ENCODE assay signal across 9 cellular contexts in the genomic region with DNA sequence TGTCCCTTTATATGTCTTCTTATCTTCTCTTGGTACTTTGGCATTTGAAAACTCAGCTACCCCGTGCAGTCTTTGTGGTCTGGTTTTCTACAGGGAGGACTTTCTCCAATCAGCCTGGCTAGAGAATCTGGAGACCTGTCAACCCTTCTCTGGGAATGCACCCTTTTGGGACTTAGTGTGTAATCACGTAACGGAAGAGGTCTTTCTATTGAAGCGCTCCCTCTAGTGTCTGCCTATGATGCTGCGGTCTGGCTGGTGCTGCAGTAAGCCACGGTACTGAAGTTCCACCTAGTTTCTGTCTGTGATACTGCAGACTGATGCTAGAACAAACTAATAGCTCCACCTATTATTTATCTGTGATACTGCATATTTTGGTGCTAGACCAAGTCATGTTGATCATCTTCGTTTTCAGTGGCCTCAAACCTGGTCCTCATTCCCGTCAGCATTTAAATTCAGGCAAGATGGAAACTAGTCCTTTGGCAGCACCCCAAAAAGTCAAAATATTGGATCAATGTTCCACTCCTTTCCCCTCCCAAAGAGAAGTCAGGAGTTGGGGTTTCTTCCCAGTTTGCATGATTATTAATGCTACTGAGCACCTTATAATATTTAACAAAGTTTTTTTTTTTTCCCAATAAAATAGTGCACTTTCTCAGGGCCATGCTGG. TPM values are rescaled to one million over a fixed set of nuclear protein-coding genes. Genes with fewer than 3 reads are reported as not detected.
DNase-seq lines count a peak whose midpoint lies in the region; ATAC-seq and TF ChIP-seq lines count a peak whose summit lies in the region.
"Had no signal": no experiment of that assay in that cellular context is flagged by ENCODE, and none has a peak within 500 bp of the region (broad histone marks: within the 10 kb centered on the region; RNA-seq: fewer than 3 reads in every experiment).

No MANE protein-coding gene starts in this region.

- H3K27ac ChIP-seq in CD4-positive, CD25-positive, alpha-beta regulatory T cell (ENCODE audit: insufficient read depth, low read length, poor library complexity, severe bottlenecking), result no peak overlapping the region

- H3K36me3 ChIP-seq in CD4-positive, CD25-positive, alpha-beta regulatory T cell (ENCODE audit: control insufficient read depth, insufficient read depth, low read length), result no peaks in the 10 kb centered on the region

- H3K27me3 Mint-ChIP-seq in CD4-positive, CD25-positive, alpha-beta regulatory T cell, result peaks cover 58% of the 10 kb centered on the region
- H3K27me3 Mint-ChIP-seq in chondrocyte (ENCODE audit: low read depth), result peaks cover 53% of the 10 kb centered on the region

- peaks cover 3 to 6% of the 10 kb centered on the region in 2 experiments for H3K9me3 ChIP-seq in CD4-positive, CD25-positive, alpha-beta regulatory T cell (ENCODE audit: control insufficient read depth in 2 of 2, low read length in 2 of 2)

- H3K4me1 ChIP-seq in CD4-positive, CD25-positive, alpha-beta regulatory T cell (ENCODE audit: control insufficient read depth, insufficient read depth, low read length, poor library complexity, severe bottlenecking), result no peaks in the 10 kb centered on the region

- peak overlapping the region in 1 of 3 donors; percentile 18 for H3K27ac Mint-ChIP-seq in CD4-positive, CD25-positive, alpha-beta regulatory T cell
- H3K27ac Mint-ChIP-seq in chondrocyte (ENCODE audit: unreplicated experiment), result no peak overlapping the region
- H3K27ac Mint-ChIP-seq: T-helper 1 cell treated with Interleukin-12 subunit alpha and Interleukin-12 subunit beta and Interleukin-4 antibody, amounts not matched to agents 30 μg/mL and 1 μg/mL, for 36 hours had no signal

- no peak overlapping the region for H3K4me3 Mint-ChIP-seq in CD4-positive, CD25-positive, alpha-beta regulatory T cell
- H3K4me3 Mint-ChIP-seq in chondrocyte (ENCODE audit: unreplicated experiment), result no peak overlapping the region
- H3K4me3 Mint-ChIP-seq: T-helper 1 cell treated with Interleukin-12 subunit alpha and Interleukin-12 subunit beta and Interleukin-4 antibody, amounts not matched to agents 30 μg/mL and 1 μg/mL, for 36 hours had no signal

- peaks cover 0 to 4% (median 0%) of the 10 kb centered on the region in 7 donors for H3K9me3 Mint-ChIP-seq in CD4-positive, CD25-positive, alpha-beta regulatory T cell
- H3K9me3 Mint-ChIP-seq in chondrocyte (ENCODE audit: low read depth), result peaks cover 10% of the 10 kb centered on the region

- peak; percentile 95 for TF ChIP-seq CTCF in chondrocyte (IDR thresholded peaks at IDR 0.05)

- DNase-seq in CD4-positive, CD25-positive, alpha-beta regulatory T cell, result peak; percentile 63 to 88 (median 78)
- DNase-seq in NCI-H510A (lab: John Stamatoyannopoulos, UW) (peak; percentile 44), chondrocyte (ENCODE audit: low spot score) (no peak), left lobe of liver (ENCODE audit: low spot score) (peak; percentile 79)
- DNase-seq in activated CD4-positive, alpha-beta T cell treated with anti-CD3 and anti-CD28 coated beads for 1 hour, result peak; percentile 57
- peak; percentile 22 to 66 (median 61) for DNase-seq in stimulated activated CD4-positive, alpha-beta T cell treated with anti-CD3 and anti-CD28 coated beads, TNF-alpha, amount 100 ng/mL, for 4 hours (ENCODE audit: low read depth in 3 of 3)

- peaks cover 2 to 7% (median 5%) of the 10 kb centered on the region in 4 donors for H3K4me1 Mint-ChIP-seq in CD4-positive, CD25-positive, alpha-beta regulatory T cell
- peaks cover 2% of the 10 kb centered on the region for H3K4me1 Mint-ChIP-seq in chondrocyte (ENCODE audit: low read depth)

- ATAC-seq in CD4-positive, CD25-positive, alpha-beta regulatory T cell (ENCODE audit: low read depth in 2 of 2), result peak; percentile 100
- ATAC-seq in GM19397 (IDR thresholded peaks at IDR 0.05; ENCODE audit: unreplicated experiment), result peak; percentile 96
- ATAC-seq in HG03457 (IDR thresholded peaks at IDR 0.05; ENCODE audit: unreplicated experiment), result peak; percentile 93
- ATAC-seq in left lobe of liver, result peak; percentile 100

- no peak overlapping the region for H3K4me3 ChIP-seq in CD4-positive, CD25-positive, alpha-beta regulatory T cell (ENCODE audit: low read depth, low read length)

- H3K27me3 ChIP-seq in CD4-positive, CD25-positive, alpha-beta regulatory T cell (ENCODE audit: control insufficient read depth, insufficient read depth, low read length), result peaks cover 36% of the 10 kb centered on the region

- peaks cover 4% of the 10 kb centered on the region for H3K36me3 Mint-ChIP-seq in CD4-positive, CD25-positive, alpha-beta regulatory T cell
- H3K36me3 Mint-ChIP-seq in chondrocyte (ENCODE audit: low read depth), result peaks cover 2% of the 10 kb centered on the region

RNA-seq across cellular contexts. Expression of a gene that starts 12.5 kb away (rescaled TPM):
- not detected for total RNA-seq in CD4-positive, CD25-positive, alpha-beta regulatory T cell
- under 1 TPM in 1 of 4 donors, not detected in 3; 0.10 TPM for polyA plus RNA-seq in CD4-positive, CD25-positive, alpha-beta regulatory T cell
- total RNA-seq in chondrocyte, result not detected in 3 replicates
- 0.50 TPM for total RNA-seq in left lobe of liver

RNA-seq across cellular contexts. Expression of a gene that starts 37.0 kb away (rescaled TPM):
- 64.0 TPM for total RNA-seq in CD4-positive, CD25-positive, alpha-beta regulatory T cell
- 10 to 100 TPM; 80.4 to 95.8 (median 91.2) TPM for polyA plus RNA-seq in CD4-positive, CD25-positive, alpha-beta regulatory T cell
- 70.9 to 83.5 TPM (median 75.3 TPM) in 3 replicates for total RNA-seq in chondrocyte
- 43.5 TPM for total RNA-seq in left lobe of liver

RNA-seq across cellular contexts. Expression of a gene that starts 53.8 kb away (rescaled TPM):
- not detected for total RNA-seq in CD4-positive, CD25-positive, alpha-beta regulatory T cell
- polyA plus RNA-seq in CD4-positive, CD25-positive, alpha-beta regulatory T cell, result under 1 TPM in 2 of 4 donors, not detected in 2; 0.10 to 0.16 TPM
- total RNA-seq in chondrocyte (not detected in 3 replicates), left lobe of liver (not detected)
